In genomic region chr4:52957220-52957686, GRCh38 we compare ENCODE assay signal across 13 cellular contexts.
DNase-seq lines count a peak whose midpoint lies in the region; TF ChIP-seq lines count a peak whose summit lies in the region.
"Had no signal": no experiment of that assay in that cellular context is flagged by ENCODE, and none has a peak within 500 bp of the region (broad histone marks: within the 10 kb centered on the region; RNA-seq: fewer than 3 reads in every experiment).

No MANE protein-coding gene starts in this region.

- H3K9me3 ChIP-seq in breast epithelium: no peaks in the 10 kb centered on the region

- no peaks in the 10 kb centered on the region for H3K27me3 Mint-ChIP-seq in neural crest cell (ENCODE audit: low read depth)
- no peaks in the 10 kb centered on the region for H3K27me3 Mint-ChIP-seq in activated T-helper 2 cell treated with anti-CD3 and anti-CD28 coated beads, Interferon-gamma antibody, Interleukin-2, Interleukin-4, amounts not matched to agents 10 μg/mL and 5 μg/mL and 100 μg/mL, durations not matched to agents 14 hours and 24 hours and 36 hours (ENCODE audit: low read depth)
- H3K27me3 Mint-ChIP-seq: activated naive CD8-positive, alpha-beta T cell; naive thymus-derived CD8-positive, alpha-beta T cell had no signal

- peak; percentile 64 for DNase-seq in DMS153 treated with DMSO at 0.1 percent for 48 hours (lab: John Stamatoyannopoulos, UW; ENCODE audit: unreplicated experiment)
- DNase-seq in NCI-H2081 treated with DMSO at 0.1 percent for 48 hours (lab: John Stamatoyannopoulos, UW): peak; percentile 90
- DNase-seq in choroid plexus epithelial cell (ENCODE audit: low read depth): peak; percentile 56
- no peak for DNase-seq in neural crest cell (ENCODE audit: low read depth, low spot score)
- DNase-seq in medulla oblongata (ENCODE audit: extremely low spot score): no peak
- no peak for DNase-seq in activated T-cell treated with anti-CD3 and anti-CD28 coated beads, Interleukin-2, amount 50 U/mL, for 1 hour
- DNase-seq in breast epithelium (ENCODE audit: low spot score in 2 of 2): no peak
- no peak for DNase-seq in activated T-helper 2 cell treated with anti-CD3 and anti-CD28 coated beads, Interferon-gamma antibody, Interleukin-2, Interleukin-4, amounts not matched to agents 10 μg/mL and 5 μg/mL and 100 μg/mL, durations not matched to agents 14 hours and 24 hours and 36 hours (ENCODE audit: low spot score)
- DNase-seq: activated CD4-positive, CD25-positive, alpha-beta regulatory T cell; H9; naive thymus-derived CD8-positive, alpha-beta T cell had no signal

- intact Hi-C loops in breast epithelium (cut with DNase I; ENCODE audit: low total_unique reads): no loop called here
- intact Hi-C loops in activated T-helper 2 cell treated with anti-CD3 and anti-CD28 coated beads, Interferon-gamma antibody, Interleukin-2, Interleukin-4, amounts not matched to agents 10 μg/mL and 5 μg/mL and 100 μg/mL, durations not matched to agents 14 hours and 24 hours and 36 hours (cut with micrococcal nuclease): no loop called here

- H3K36me3 ChIP-seq in breast epithelium: no peaks in the 10 kb centered on the region

- peak overlapping the region; percentile 62 for H3K4me3 Mint-ChIP-seq in neural crest cell
- H3K4me3 Mint-ChIP-seq in activated T-helper 2 cell treated with anti-CD3 and anti-CD28 coated beads, Interferon-gamma antibody, Interleukin-2, Interleukin-4, amounts not matched to agents 10 μg/mL and 5 μg/mL and 100 μg/mL, durations not matched to agents 14 hours and 24 hours and 36 hours (ENCODE audit: low read depth): no peak overlapping the region
- H3K4me3 Mint-ChIP-seq: activated naive CD8-positive, alpha-beta T cell; CD14-positive monocyte; H9; naive thymus-derived CD8-positive, alpha-beta T cell had no signal

- H3K27me3 ChIP-seq in breast epithelium: no peaks in the 10 kb centered on the region

- H3K27ac ChIP-seq in breast epithelium: peak overlapping the region in 1 of 2 donors; percentile 39

- H3K4me1 ChIP-seq in breast epithelium: no peaks in the 10 kb centered on the region

- H3K9me3 Mint-ChIP-seq in neural crest cell: no peaks in the 10 kb centered on the region
- no peaks in the 10 kb centered on the region for H3K9me3 Mint-ChIP-seq in activated T-helper 2 cell treated with anti-CD3 and anti-CD28 coated beads, Interferon-gamma antibody, Interleukin-2, Interleukin-4, amounts not matched to agents 10 μg/mL and 5 μg/mL and 100 μg/mL, durations not matched to agents 14 hours and 24 hours and 36 hours
- H3K9me3 Mint-ChIP-seq: H9; naive thymus-derived CD8-positive, alpha-beta T cell had no signal

- H3K4me1 Mint-ChIP-seq in neural crest cell: peaks cover 54% of the 10 kb centered on the region
- H3K4me1 Mint-ChIP-seq in activated T-helper 2 cell treated with anti-CD3 and anti-CD28 coated beads, Interferon-gamma antibody, Interleukin-2, Interleukin-4, amounts not matched to agents 10 μg/mL and 5 μg/mL and 100 μg/mL, durations not matched to agents 14 hours and 24 hours and 36 hours (ENCODE audit: low read depth): no peaks in the 10 kb centered on the region
- H3K4me1 Mint-ChIP-seq: CD14-positive monocyte had no signal

- no peaks in the 10 kb centered on the region for H3K36me3 Mint-ChIP-seq in neural crest cell (ENCODE audit: low read depth)
- no peaks in the 10 kb centered on the region for H3K36me3 Mint-ChIP-seq in activated T-helper 2 cell treated with anti-CD3 and anti-CD28 coated beads, Interferon-gamma antibody, Interleukin-2, Interleukin-4, amounts not matched to agents 10 μg/mL and 5 μg/mL and 100 μg/mL, durations not matched to agents 14 hours and 24 hours and 36 hours (ENCODE audit: low read depth)
- H3K36me3 Mint-ChIP-seq: CD14-positive monocyte had no signal

- H3K27ac Mint-ChIP-seq in neural crest cell (ENCODE audit: unreplicated experiment): peak overlapping the region; percentile 93
- H3K27ac Mint-ChIP-seq in activated T-helper 2 cell treated with anti-CD3 and anti-CD28 coated beads, Interferon-gamma antibody, Interleukin-2, Interleukin-4, amounts not matched to agents 10 μg/mL and 5 μg/mL and 100 μg/mL, durations not matched to agents 14 hours and 24 hours and 36 hours: no peak overlapping the region
- H3K27ac Mint-ChIP-seq: activated naive CD8-positive, alpha-beta T cell; CD14-positive monocyte; H9; naive thymus-derived CD8-positive, alpha-beta T cell had no signal

- TF ChIP-seq CTCF in choroid plexus epithelial cell (conservative IDR thresholded peaks at IDR 0.05; ENCODE audit: low read depth, low read length): no peak
- no peak for TF ChIP-seq CTCF in neural crest cell (conservative IDR thresholded peaks at IDR 0.05)
- no peak for TF ChIP-seq CTCF in breast epithelium (IDR thresholded peaks at IDR 0.05)

- no peak for TF ChIP-seq POLR2A in breast epithelium (IDR thresholded peaks at IDR 0.05)

- no peak overlapping the region for H3K4me3 ChIP-seq in choroid plexus epithelial cell (ENCODE audit: low read depth, low read length)
- H3K4me3 ChIP-seq in breast epithelium: no peak overlapping the region

Comparison
In these comparisons a context has a peak if more than half of its experiments do, and no peak if none do; other contexts are left out.
1. DNase-seq: peak in DMS153 treated with DMSO at 0.1 percent for 48 hours (single experiment), NCI-H2081 treated with DMSO at 0.1 percent for 48 hours (single experiment) and choroid plexus epithelial cell (single experiment); none in neural crest cell (single experiment), medulla oblongata (single experiment), activated T-cell treated with anti-CD3 and anti-CD28 coated beads, Interleukin-2, amount 50 U/mL, for 1 hour (single experiment), breast epithelium (0 of 2) and activated T-helper 2 cell treated with anti-CD3 and anti-CD28 coated beads, Interferon-gamma antibody, Interleukin-2, Interleukin-4, amounts not matched to agents 10 μg/mL and 5 μg/mL and 100 μg/mL, durations not matched to agents 14 hours and 24 hours and 36 hours (single experiment).